In the genomic region with DNA sequence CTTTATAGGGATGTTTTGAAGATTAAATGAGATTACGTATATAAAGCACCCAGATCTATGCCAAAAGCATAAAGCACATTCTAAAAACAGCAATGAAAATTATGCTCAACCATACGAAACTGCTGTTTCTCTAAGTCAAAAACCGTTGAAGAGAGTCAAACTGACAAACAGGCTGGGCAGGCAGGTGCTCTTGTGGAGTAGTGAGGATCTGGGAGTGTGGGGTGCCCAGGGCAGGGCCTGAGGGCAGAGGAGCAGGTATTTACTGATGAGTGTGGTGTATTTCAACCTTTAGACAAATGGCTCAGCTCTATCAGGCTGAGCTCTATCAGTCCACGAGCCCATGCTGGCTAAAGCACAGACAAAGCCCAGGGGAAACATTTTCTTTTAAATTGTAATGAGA, we compare ENCODE assay signal across 26 cellular contexts. TPM values are rescaled to one million over a fixed set of nuclear protein-coding genes. Genes with fewer than 3 reads are reported as not detected.
DNase-seq lines count a peak whose midpoint lies in the region; ATAC-seq and TF ChIP-seq lines count a peak whose summit lies in the region.
"Had no signal": no experiment of that assay in that cellular context is flagged by ENCODE, and none has a peak within 500 bp of the region (broad histone marks: within the 10 kb centered on the region; RNA-seq: fewer than 3 reads in every experiment).

No MANE protein-coding gene starts in this region.

- TF ChIP-seq CTCF in osteoblast (IDR thresholded peaks at IDR 0.05; ENCODE audit: extremely low read depth, low read depth, low read length) (no peak), SK-N-SH (IDR thresholded peaks at IDR 0.05) (no peak)

- 88% methylated on average over 4 of the region's 4 CpGs for WGBS in SK-N-SH (ENCODE audit: low lambda C conversion rate)

- POLR2A ChIA-PET in SK-N-SH (lab: Yijun Ruan, JAX) = no interaction called here

- TF ChIP-seq EP300 in SK-N-SH (IDR thresholded peaks at IDR 0.05; ENCODE audit: borderline replicate concordance in 1 of 2, low read depth in 1 of 2, low read length in 1 of 2) = no peak

- H3K27ac Mint-ChIP-seq in activated T-helper 17 cell treated with anti-CD3 and anti-CD28 coated beads, Interleukin-2, amount 50 U/mL, for 72 hours = peak overlapping the region; percentile 32
- H3K27ac Mint-ChIP-seq: activated naive CD4-positive, alpha-beta T cell treated with anti-CD3 and anti-CD28 coated beads, Interleukin-2, amount 50 U/mL, for 24 hours; natural killer cell treated with Interleukin-12 subunit alpha and Interleukin-12 subunit beta and Interleukin-15 and Interleukin-18, amount 100 ng/mL, for 72 hours; T-helper 17 cell had no signal

- no peak overlapping the region for H3K4me2 ChIP-seq in osteoblast (ENCODE audit: insufficient read depth, low read length)
- no peak overlapping the region for H3K4me2 ChIP-seq in SK-N-SH
- H3K4me2 ChIP-seq: BLaER1 had no signal

- no peak overlapping the region for H3K4me3 Mint-ChIP-seq in activated T-helper 17 cell treated with anti-CD3 and anti-CD28 coated beads, Interleukin-2, amount 50 U/mL, for 72 hours
- H3K4me3 Mint-ChIP-seq: activated naive CD4-positive, alpha-beta T cell treated with anti-CD3 and anti-CD28 coated beads, Interleukin-2, amount 50 U/mL, for 24 hours; natural killer cell treated with Interleukin-12 subunit alpha and Interleukin-12 subunit beta and Interleukin-15 and Interleukin-18, amount 100 ng/mL, for 72 hours; T-helper 17 cell had no signal

- no peak overlapping the region for H3K9ac ChIP-seq in SK-N-SH
- H3K9ac ChIP-seq: BLaER1 had no signal

- peaks cover under 1% of the 10 kb centered on the region for H3F3A ChIP-seq in SK-N-SH (replicated peaks; ENCODE audit: insufficient read depth)

- H2AFZ ChIP-seq in ACC112 (ENCODE audit: low read length, unreplicated experiment) (no peak overlapping the region), osteoblast (ENCODE audit: low read length) (no peak overlapping the region), SK-N-SH (ENCODE audit: low read depth) (no peak overlapping the region)

- DNase-seq in ELF-1 (ENCODE audit: low read depth, low spot score) (peak; percentile 88), osteoblast (ENCODE audit: insufficient read length, low spot score, missing footprints) (no peak), DMS79 (lab: John Stamatoyannopoulos, UW) (no peak), SK-N-SH (no peak), SW480 (ENCODE audit: low spot score) (no peak)
- DNase-seq: activated CD4-positive, alpha-beta T cell treated with anti-CD3 and anti-CD28 coated beads, Interleukin-2, amount 50 U/mL, for 4 hours; gastrocnemius medialis; GF-D8; kidney glomerular epithelial cell; lower lobe of right lung; mucosa of descending colon; NCI-H146; NCI-H2107; NCI-H774; OCI-M1; retina; spleen; stimulated activated CD8-positive, alpha-beta memory T cell treated with anti-CD3 and anti-CD28 coated beads, Interleukin-4, amount 100 ng/mL, for 48 hours; stomach; T-helper 17 cell had no signal

- H3K9me3 Mint-ChIP-seq in activated T-helper 17 cell treated with anti-CD3 and anti-CD28 coated beads, Interleukin-2, amount 50 U/mL, for 72 hours = no peaks in the 10 kb centered on the region
- H3K9me3 Mint-ChIP-seq: activated naive CD4-positive, alpha-beta T cell treated with anti-CD3 and anti-CD28 coated beads, Interleukin-2, amount 50 U/mL, for 24 hours; natural killer cell treated with Interleukin-12 subunit alpha and Interleukin-12 subunit beta and Interleukin-15 and Interleukin-18, amount 100 ng/mL, for 72 hours had no signal

- H4K20me1 ChIP-seq in osteoblast (ENCODE audit: insufficient read depth, low read length) (no peaks in the 10 kb centered on the region), SK-N-SH (ENCODE audit: insufficient read depth) (no peaks in the 10 kb centered on the region)
- H4K20me1 ChIP-seq: BLaER1 had no signal

- peaks cover 64% of the 10 kb centered on the region for H3K36me3 Mint-ChIP-seq in activated T-helper 17 cell treated with anti-CD3 and anti-CD28 coated beads, Interleukin-2, amount 50 U/mL, for 72 hours (ENCODE audit: low read depth)

- no peak overlapping the region for H3K4me3 ChIP-seq in ACC112 (ENCODE audit: low read depth, low read length)
- no peak overlapping the region for H3K4me3 ChIP-seq in osteoblast (ENCODE audit: insufficient read depth, low read length)
- H3K4me3 ChIP-seq in SK-N-SH (ENCODE audit: low read depth in 2 of 2, low read length in 1 of 2) = no peak overlapping the region
- H3K4me3 ChIP-seq: BLaER1, gastrocnemius medialis, lower lobe of right lung, mucosa of descending colon, spleen, stomach had no signal

- CTCF ChIA-PET in SK-N-SH (lab: Yijun Ruan, JAX) = no interaction called here

- peaks cover 4% of the 10 kb centered on the region for H3K4me1 Mint-ChIP-seq in activated T-helper 17 cell treated with anti-CD3 and anti-CD28 coated beads, Interleukin-2, amount 50 U/mL, for 72 hours
- H3K4me1 Mint-ChIP-seq: activated naive CD4-positive, alpha-beta T cell treated with anti-CD3 and anti-CD28 coated beads, Interleukin-2, amount 50 U/mL, for 24 hours had no signal

- no peak for TF ChIP-seq RAD21 in SK-N-SH (IDR thresholded peaks at IDR 0.05; ENCODE audit: low read length)

- no peaks in the 10 kb centered on the region for H3K9me2 ChIP-seq in SK-N-SH

- H3K9me3 ChIP-seq in osteoblast (ENCODE audit: low read depth, low read length) = no peaks in the 10 kb centered on the region
- no peaks in the 10 kb centered on the region for H3K9me3 ChIP-seq in SK-N-SH
- H3K9me3 ChIP-seq: BLaER1, gastrocnemius medialis, lower lobe of right lung, mucosa of descending colon, spleen, stomach had no signal

- peaks cover 27% of the 10 kb centered on the region for H3K4me1 ChIP-seq in ACC112 (ENCODE audit: control insufficient read depth, insufficient read depth, low read length, unreplicated experiment)
- H3K4me1 ChIP-seq in osteoblast (ENCODE audit: insufficient read depth, low read length) = peaks cover 15% of the 10 kb centered on the region
- H3K4me1 ChIP-seq in SK-N-SH (ENCODE audit: control insufficient read depth in 1 of 2, insufficient read depth in 2 of 2, low read depth in 1 of 2, low read length in 1 of 2) = peaks cover 5 to 6% of the 10 kb centered on the region in 2 experiments; a peak in 2 of 4 replicates
- H3K4me1 ChIP-seq: BLaER1 had no signal

- H3K79me2 ChIP-seq in ACC112 (ENCODE audit: control insufficient read depth, insufficient read depth, low read length, unreplicated experiment) (peaks cover 6% of the 10 kb centered on the region), osteoblast (ENCODE audit: insufficient read depth, low read length) (no peaks in the 10 kb centered on the region), SK-N-SH (ENCODE audit: insufficient read depth) (no peaks in the 10 kb centered on the region)

- H3K27me3 ChIP-seq in ACC112 (ENCODE audit: insufficient read depth, low read length) (no peaks in the 10 kb centered on the region), osteoblast (ENCODE audit: insufficient read depth, low read length) (no peaks in the 10 kb centered on the region), SK-N-SH (ENCODE audit: insufficient read depth) (no peaks in the 10 kb centered on the region)
- H3K27me3 ChIP-seq: BLaER1, gastrocnemius medialis, spleen, stomach had no signal

- no peak for ATAC-seq in activated T-helper 17 cell treated with anti-CD3 and anti-CD28 coated beads, Interleukin-2, amount 50 U/mL, for 72 hours (replicated peaks)
- ATAC-seq: activated CD4-positive, CD25-positive, alpha-beta regulatory T cell treated with anti-CD3 and anti-CD28 coated beads, Interleukin-2, amount 50 U/mL, for 24 hours; gastrocnemius medialis; lower lobe of right lung; mucosa of descending colon; natural killer cell treated with Interleukin-12 subunit alpha and Interleukin-12 subunit beta and Interleukin-15 and Interleukin-18, amount 100 ng/mL, for 72 hours; T-helper 17 cell had no signal

- H3K27ac ChIP-seq in ACC112 (ENCODE audit: low read depth, low read length) = peak overlapping the region; percentile 88
- H3K27ac ChIP-seq in osteoblast (ENCODE audit: low read depth, low read length) = peak overlapping the region; percentile 66
- H3K27ac ChIP-seq in SK-N-SH (ENCODE audit: low read depth in 2 of 2, low read length in 1 of 2) = no peak overlapping the region
- H3K27ac ChIP-seq: BLaER1, lower lobe of right lung, spleen had no signal

- H3K36me3 ChIP-seq in ACC112 (ENCODE audit: insufficient read depth, low read length) (peaks cover 14% of the 10 kb centered on the region), osteoblast (ENCODE audit: insufficient read depth, low read length) (peaks cover 6% of the 10 kb centered on the region), SK-N-SH (replicated peaks in 1 of 2; ENCODE audit: control insufficient read depth in 1 of 2, insufficient read depth in 2 of 2, low read length in 1 of 2) (peaks cover 0 to 10% of the 10 kb centered on the region in 2 experiments)

- H3K27me3 Mint-ChIP-seq in activated T-helper 17 cell treated with anti-CD3 and anti-CD28 coated beads, Interleukin-2, amount 50 U/mL, for 72 hours = no peaks in the 10 kb centered on the region
- H3K27me3 Mint-ChIP-seq: activated naive CD4-positive, alpha-beta T cell treated with anti-CD3 and anti-CD28 coated beads, Interleukin-2, amount 50 U/mL, for 24 hours; natural killer cell treated with Interleukin-12 subunit alpha and Interleukin-12 subunit beta and Interleukin-15 and Interleukin-18, amount 100 ng/mL, for 72 hours; T-helper 17 cell had no signal

TF ChIP-seq in SK-N-SH, 30 proteins besides CTCF, POLR2A, EP300 and RAD21:
- TF ChIP-seq GATA2 (CRISPR knock-in tag; IDR thresholded peaks at IDR 0.05) (no peak), CHD2 (IDR thresholded peaks at IDR 0.05; ENCODE audit: low read length, partially characterized antibody) (no peak), GABPA (IDR thresholded peaks at IDR 0.05; ENCODE audit: low read depth) (no peak)

RNA-seq across cellular contexts. Expression of a gene that starts 40.4 kb away (rescaled TPM):
- total RNA-seq in activated T-helper 17 cell treated with anti-CD3 and anti-CD28 coated beads, Interleukin-2, amount 50 U/mL, for 72 hours = 10 to 100 TPM; 15.5 to 20.8 TPM
- total RNA-seq in osteoblast = 61.2 and 64.5 TPM in 2 replicates
- 4.0 and 4.5 TPM in 2 replicates for polyA plus RNA-seq in SK-N-SH (2012; rRNA removed)
- polyA plus RNA-seq in SK-N-SH (2012; cell fraction: cytosol; rRNA removed) = 4.4 and 4.5 TPM in 2 replicates
- 3.9 and 4.9 TPM in 2 replicates for polyA plus RNA-seq in SK-N-SH (2012; cell fraction: nucleus; rRNA removed)

Comparison
In these comparisons a context has a peak if more than half of its experiments do, and no peak if none do; other contexts are left out.
1. H3K27ac ChIP-seq: peak in ACC112 (single experiment) and osteoblast (single experiment); none in SK-N-SH (0 of 2).